Comparison of ENCODE assay signal across 9 cellular contexts in genomic region chr17:50634123-50634914, GRCh38. TPM values are rescaled to one million over a fixed set of nuclear protein-coding genes. Genes with fewer than 3 reads are reported as not detected.
A peak's percentile ranks its signal among the peaks of the same experiment; 100 is the strongest.
DNase-seq lines count a peak whose midpoint lies in the region; ATAC-seq and TF ChIP-seq lines count a peak whose summit lies in the region.
"Had no signal": no experiment of that assay in that cellular context is flagged by ENCODE, and none has a peak within 500 bp of the region (broad histone marks: within the 10 kb centered on the region; RNA-seq: fewer than 3 reads in every experiment).

Gene ABCC3, plus strand, starts transcription at chr17:50634881. Its CDS starts 56 bp downstream, at chr17:50634937.

- peak; percentile 35 for ATAC-seq in lung (ENCODE audit: insufficient read depth, low FRiP score)

- no peaks in the 10 kb centered on the region for H3K36me3 Mint-ChIP-seq in IgD-negative memory B cell
- H3K36me3 Mint-ChIP-seq: activated naive CD4-positive, alpha-beta T cell treated with anti-CD3 and anti-CD28 coated beads, Interleukin-2, amount 50 U/mL, for 24 hours had no signal

- peaks cover 32% of the 10 kb centered on the region for H3K79me2 ChIP-seq in ACC112 (ENCODE audit: control insufficient read depth, insufficient read depth, low read length, unreplicated experiment)

- H3K4me1 ChIP-seq in ACC112 (ENCODE audit: control insufficient read depth, insufficient read depth, low read length, unreplicated experiment) (peaks cover 49% of the 10 kb centered on the region), lung (ENCODE audit: control insufficient read depth in 2 of 2, insufficient read depth in 2 of 2, low read length in 2 of 2) (peaks cover 0 to 15% of the 10 kb centered on the region in 2 donors)

- peak within 1 kb of the TSS; percentile 87 for H3K4me3 ChIP-seq in ACC112 (ENCODE audit: low read depth, low read length)
- peak within 1 kb of the TSS; percentile 41 for H3K4me3 ChIP-seq in lung

- peak within 1 kb of the TSS; percentile 7; the same call in 1 of the 2 replicates for H3K27ac ChIP-seq in ACC112 (ENCODE audit: low read depth, low read length)
- peak within 1 kb of the TSS in 1 of 2 donors; percentile 39 for H3K27ac ChIP-seq in lung (ENCODE audit: low read depth in 1 of 2, low read length in 1 of 2)

- no peak for TF ChIP-seq CTCF in lung (IDR thresholded peaks at IDR 0.05; ENCODE audit: control extremely low read depth, extremely low read depth)

- peaks cover 0 to 10% (median 7%) of the 10 kb centered on the region in 3 donors for H3K4me1 Mint-ChIP-seq in IgD-negative memory B cell
- H3K4me1 Mint-ChIP-seq: activated naive CD4-positive, alpha-beta T cell treated with anti-CD3 and anti-CD28 coated beads, Interleukin-2, amount 50 U/mL, for 24 hours had no signal

- no peaks in the 10 kb centered on the region for H3K27me3 ChIP-seq in ACC112 (ENCODE audit: insufficient read depth, low read length)
- no peaks in the 10 kb centered on the region for H3K27me3 ChIP-seq in lung (ENCODE audit: control insufficient read depth, insufficient read depth)

- DNase-seq in dedifferentiated amniotic fluid mesenchymal stem cell (ENCODE audit: extremely low spot score), result peak; percentile 27
- peak; percentile 64 for DNase-seq in lung (ENCODE audit: low spot score)
- peak; percentile 65 for DNase-seq in ureter (ENCODE audit: low spot score)
- no peak for DNase-seq in GDM1 (lab: John Stamatoyannopoulos, UW)
- DNase-seq in NCI-H226, result no peak
- no peak for DNase-seq in HPDE6-E6E7 (ENCODE audit: extremely low spot score)

- H3K9me3 Mint-ChIP-seq in IgD-negative memory B cell, result no peaks in the 10 kb centered on the region
- H3K9me3 Mint-ChIP-seq: activated naive CD4-positive, alpha-beta T cell treated with anti-CD3 and anti-CD28 coated beads, Interleukin-2, amount 50 U/mL, for 24 hours had no signal

- no peak within 1 kb of the TSS for H3K27ac Mint-ChIP-seq in IgD-negative memory B cell
- H3K27ac Mint-ChIP-seq: activated naive CD4-positive, alpha-beta T cell treated with anti-CD3 and anti-CD28 coated beads, Interleukin-2, amount 50 U/mL, for 24 hours had no signal

- WGBS in lung, 2 donors, result 12 to 14% methylated on average over 46 to 50 of the region's 50 CpGs

- H3K36me3 ChIP-seq in ACC112 (ENCODE audit: insufficient read depth, low read length) (no peaks in the 10 kb centered on the region), lung (ENCODE audit: control insufficient read depth in 2 of 2, insufficient read depth in 2 of 2, low read length in 2 of 2) (no peaks in the 10 kb centered on the region)

- peak within 1 kb of the TSS in 3 of 4 donors; percentile 16 to 77 (median 72) for H3K4me3 Mint-ChIP-seq in IgD-negative memory B cell
- H3K4me3 Mint-ChIP-seq: activated naive CD4-positive, alpha-beta T cell treated with anti-CD3 and anti-CD28 coated beads, Interleukin-2, amount 50 U/mL, for 24 hours had no signal

- peaks cover 53% of the 10 kb centered on the region for H3K27me3 Mint-ChIP-seq in IgD-negative memory B cell

- peak within 1 kb of the TSS; percentile 58 for H2AFZ ChIP-seq in ACC112 (ENCODE audit: low read length, unreplicated experiment)

- H3K9me3 ChIP-seq in lung (ENCODE audit: control insufficient read depth in 2 of 2, insufficient read depth in 1 of 2, low read length in 1 of 2), result no peaks in the 10 kb centered on the region

RNA-seq across cellular contexts. Expression of gene ABCC3, which starts in this region (rescaled TPM):
- polyA plus RNA-seq in IgD-negative memory B cell (0.91 TPM), lung (10 to 100 TPM; 10.3 to 45.7 TPM)
- total RNA-seq in lung (10 to 100 TPM; 18.3 to 46.4 TPM), ureter (226 TPM)

Comparison
In these comparisons a context has a peak if more than half of its experiments do, and no peak if none do; other contexts are left out.
1. DNase-seq: peak in dedifferentiated amniotic fluid mesenchymal stem cell (single experiment), lung (single experiment) and ureter (single experiment); none in GDM1 (single experiment), NCI-H226 (single experiment) and HPDE6-E6E7 (single experiment).